ENCODE assay signal across 21 cellular contexts in genomic region chr11:18677560-18677959, GRCh38. TPM values are rescaled to one million over a fixed set of nuclear protein-coding genes. Genes with fewer than 3 reads are reported as not detected.
"Had no signal": no experiment of that assay in that cellular context is flagged by ENCODE, and none has a peak within 500 bp of the region (broad histone marks: within the 10 kb centered on the region; RNA-seq: fewer than 3 reads in every experiment).

No MANE protein-coding gene starts in this region.

- H3K36me3 Mint-ChIP-seq: immature natural killer cell; naive thymus-derived CD4-positive, alpha-beta T cell; stimulated activated memory B cell treated with anti-CD40 and anti-IgM and Interleukin-4, amounts not matched to agents 10 μg/mL and 1 μg/mL and 100 μg/mL, for 72 hours had no signal

- H3K4me1 Mint-ChIP-seq: stimulated activated memory B cell treated with anti-CD40 and anti-IgM and Interleukin-4, amounts not matched to agents 10 μg/mL and 1 μg/mL and 100 μg/mL, for 72 hours had no signal

- H3K9me3 ChIP-seq: esophagus squamous epithelium, neutrophil, psoas muscle, spleen, testis, tibial nerve, upper lobe of right lung had no signal

- ATAC-seq: left colon; naive thymus-derived CD4-positive, alpha-beta T cell; psoas muscle; sciatic nerve; stimulated activated memory B cell treated with anti-CD40 and anti-IgM and Interleukin-4, amounts not matched to agents 10 μg/mL and 1 μg/mL and 100 μg/mL, for 72 hours; upper lobe of right lung had no signal

- H3K27ac ChIP-seq: neutrophil, psoas muscle, spleen, testis, tibial nerve, upper lobe of right lung had no signal

- H3K4me3 Mint-ChIP-seq: immature natural killer cell; naive thymus-derived CD4-positive, alpha-beta T cell; stimulated activated memory B cell treated with anti-CD40 and anti-IgM and Interleukin-4, amounts not matched to agents 10 μg/mL and 1 μg/mL and 100 μg/mL, for 72 hours; stimulated activated naive CD8-positive, alpha-beta T cell treated with anti-CD3 and anti-CD28 coated beads, Interleukin-15, Interleukin-2, amounts not matched to agents 100 ng/mL and 50 ng/mL, for 24 hours had no signal

- H3K4me3 ChIP-seq: esophagus squamous epithelium, psoas muscle, spleen, testis, tibial nerve, upper lobe of right lung had no signal

- H3K27ac Mint-ChIP-seq: immature natural killer cell; naive thymus-derived CD4-positive, alpha-beta T cell; stimulated activated memory B cell treated with anti-CD40 and anti-IgM and Interleukin-4, amounts not matched to agents 10 μg/mL and 1 μg/mL and 100 μg/mL, for 72 hours; stimulated activated naive CD8-positive, alpha-beta T cell treated with anti-CD3 and anti-CD28 coated beads, Interleukin-15, Interleukin-2, amounts not matched to agents 100 ng/mL and 50 ng/mL, for 24 hours had no signal

- H3K27me3 ChIP-seq: esophagus squamous epithelium, neutrophil, spleen, testis, tibial nerve, upper lobe of right lung had no signal

- H3K4me1 ChIP-seq: psoas muscle, testis, tibial nerve, upper lobe of right lung had no signal

- H3K27me3 Mint-ChIP-seq: naive thymus-derived CD4-positive, alpha-beta T cell; stimulated activated memory B cell treated with anti-CD40 and anti-IgM and Interleukin-4, amounts not matched to agents 10 μg/mL and 1 μg/mL and 100 μg/mL, for 72 hours; stimulated activated naive CD8-positive, alpha-beta T cell treated with anti-CD3 and anti-CD28 coated beads, Interleukin-15, Interleukin-2, amounts not matched to agents 100 ng/mL and 50 ng/mL, for 24 hours had no signal

- H3K36me3 ChIP-seq: esophagus squamous epithelium, neutrophil, spleen, tibial nerve, upper lobe of right lung had no signal

- H3K9me3 Mint-ChIP-seq: immature natural killer cell; naive thymus-derived CD4-positive, alpha-beta T cell; stimulated activated memory B cell treated with anti-CD40 and anti-IgM and Interleukin-4, amounts not matched to agents 10 μg/mL and 1 μg/mL and 100 μg/mL, for 72 hours; stimulated activated naive CD8-positive, alpha-beta T cell treated with anti-CD3 and anti-CD28 coated beads, Interleukin-15, Interleukin-2, amounts not matched to agents 100 ng/mL and 50 ng/mL, for 24 hours had no signal

- DNase-seq: effector memory CD4-positive, alpha-beta T cell; esophagus squamous epithelium; foreskin fibroblast; immature natural killer cell; kidney; left colon; naive thymus-derived CD4-positive, alpha-beta T cell; psoas muscle; spleen; stimulated activated CD4-positive, alpha-beta T cell treated with anti-CD3 and anti-CD28 coated beads, Interleukin-15, amount 100 ng/mL, for 24 hours; stimulated activated CD4-positive, alpha-beta T cell treated with anti-CD3 and anti-CD28 coated beads, Interleukin-1b, Interleukin-23, amount 100 ng/mL, for 48 hours; stimulated activated CD4-positive, alpha-beta T cell treated with anti-CD3 and anti-CD28 coated beads, Interleukin-4, amount 100 ng/mL, for 24 hours; testis; upper lobe of right lung had no signal

RNA-seq across cellular contexts. Expression of gene IGSF22, which starts 48.4 kb away (rescaled TPM):
- total RNA-seq: liver, osteoblast had no signal
